ENCODE assay signal across 26 cellular contexts in the genomic region with DNA sequence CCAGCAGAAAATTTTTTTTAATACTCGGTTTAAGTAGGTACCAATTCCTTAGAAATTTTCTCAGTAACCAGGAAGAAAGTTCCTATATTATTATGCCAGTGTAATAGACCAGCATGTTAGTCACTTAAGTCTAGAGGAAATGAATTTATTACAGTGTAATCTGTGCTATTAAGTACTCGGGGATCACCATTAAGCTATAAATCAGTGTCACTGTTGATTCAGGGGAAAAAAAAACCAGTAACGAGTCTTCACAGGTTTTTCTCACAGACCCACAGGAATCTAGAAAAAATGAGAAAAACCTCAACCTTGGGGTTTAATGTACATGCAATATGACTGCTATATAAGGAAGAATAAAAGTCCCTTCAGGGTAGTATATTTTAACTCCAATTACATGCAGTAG.
"Had no signal": no experiment of that assay in that cellular context is flagged by ENCODE, and none has a peak within 500 bp of the region (broad histone marks: within the 10 kb centered on the region; RNA-seq: fewer than 3 reads in every experiment).

No MANE protein-coding gene starts in this region.

- H3K27ac ChIP-seq: heart right ventricle, left lung, ovary, psoas muscle, skin epidermis, thoracic aorta, tibial nerve, upper lobe of left lung had no signal

- H3K4me3 ChIP-seq: heart right ventricle, left lung, ovary, psoas muscle, skin epidermis, thoracic aorta, tibial nerve, upper lobe of left lung had no signal

- H3K36me3 ChIP-seq: heart right ventricle, left lung, ovary, thoracic aorta, tibial nerve, upper lobe of left lung had no signal

- H3K4me1 ChIP-seq: heart right ventricle, left lung, psoas muscle, tibial nerve, upper lobe of left lung had no signal

- H3K9me3 ChIP-seq: heart right ventricle, left lung, ovary, psoas muscle, thoracic aorta, tibial nerve, upper lobe of left lung had no signal

- FAIRE-seq: islet of Langerhans, urothelium cell line had no signal

- DNase-seq: effector CD8-positive, alpha-beta T cell; endodermal cell; foreskin melanocyte; glutamatergic neuron; heart right ventricle; hippocampal formation; left cardiac atrium; left lung; mesendoderm; midbrain; naive thymus-derived CD4-positive, alpha-beta T cell; nephron progenitor cell; nucleus accumbens; ovary; posterior cingulate gyrus; psoas muscle; right cardiac atrium; stimulated activated CD4-positive, alpha-beta T cell treated with anti-CD3 and anti-CD28 coated beads, Interleukin-15, amount 100 ng/mL, for 24 hours; stimulated activated CD4-positive, alpha-beta T cell treated with anti-CD3 and anti-CD28 coated beads, Interleukin-2, amount 100 ng/mL, for 48 hours; stimulated activated naive B cell treated with anti-CD40 and anti-IgM and Interleukin-4, amounts not matched to agents 10 μg/mL and 1 μg/mL and 100 μg/mL, for 72 hours; upper lobe of left lung had no signal

- H3K27me3 ChIP-seq: left lung, ovary, upper lobe of left lung had no signal
